3 cellular contexts compared by ENCODE assay signal in the genomic region with DNA sequence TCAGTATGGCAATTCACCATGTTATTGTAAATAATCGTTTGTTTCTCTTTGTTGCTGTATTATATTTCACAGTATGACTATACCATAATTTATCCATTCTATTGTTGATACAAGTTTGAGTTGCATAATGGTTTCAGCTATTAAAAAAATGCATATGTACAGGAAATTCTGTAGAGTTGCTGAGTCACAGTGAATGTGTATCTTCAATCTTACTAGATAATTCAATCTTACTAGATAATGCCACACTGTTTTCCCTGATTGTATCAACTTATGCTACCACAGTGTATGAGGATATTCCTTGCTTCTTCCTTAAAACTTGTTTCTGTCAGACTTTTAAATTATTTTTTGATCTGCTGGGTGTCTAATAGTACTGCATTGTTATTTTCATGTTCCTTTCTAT.
TF ChIP-seq lines count a peak whose summit lies in the region.

No MANE protein-coding gene starts in this region.

TF ChIP-seq in SK-N-SH, 30 proteins besides CTCF, POLR2A, EP300 and RAD21:
- TF ChIP-seq MAX (IDR thresholded peaks at IDR 0.05; ENCODE audit: low read depth) (no peak), TCF12 (IDR thresholded peaks at IDR 0.05) (peak; percentile 10; the same call in 1 of the 2 replicates)
- TF ChIP-seq, protein P1, sequence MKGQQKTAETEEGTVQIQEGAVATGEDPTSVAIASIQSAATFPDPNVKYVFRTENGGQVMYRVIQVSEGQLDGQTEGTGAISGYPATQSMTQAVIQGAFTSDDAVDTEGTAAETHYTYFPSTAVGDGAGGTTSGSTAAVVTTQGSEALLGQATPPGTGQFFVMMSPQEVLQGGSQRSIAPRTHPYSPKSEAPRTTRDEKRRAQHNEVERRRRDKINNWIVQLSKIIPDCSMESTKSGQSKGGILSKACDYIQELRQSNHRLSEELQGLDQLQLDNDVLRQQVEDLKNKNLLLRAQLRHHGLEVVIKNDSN (IDR thresholded peaks at IDR 0.05; ENCODE audit: borderline replicate concordance, low read depth): no peak

TF ChIP-seq in SK-N-SH treated with all-trans-retinoic acid at 6 μM for 48 hours, 23 proteins besides CTCF, POLR2A, EP300 and RAD21:
- TF ChIP-seq PATZ1 (CRISPR knock-in tag; IDR thresholded peaks at IDR 0.05; ENCODE audit: borderline replicate concordance): no peak
- no peak for TF ChIP-seq ESRRG (CRISPR knock-in tag; IDR thresholded peaks at IDR 0.05)
- TF ChIP-seq GLIS3 (CRISPR knock-in tag; IDR thresholded peaks at IDR 0.05): no peak
- no peak for TF ChIP-seq ZNF8 (CRISPR knock-in tag; IDR thresholded peaks at IDR 0.05)
- TF ChIP-seq ZNF565 (CRISPR knock-in tag; conservative IDR thresholded peaks at IDR 0.05; ENCODE audit: low read depth): no peak
- no peak for TF ChIP-seq CSRNP3 (CRISPR knock-in tag; IDR thresholded peaks at IDR 0.05)
- TF ChIP-seq ARNTL (CRISPR knock-in tag; IDR thresholded peaks at IDR 0.05; ENCODE audit: borderline replicate concordance, low read depth): no peak
- no peak for TF ChIP-seq CREB5 (CRISPR knock-in tag; IDR thresholded peaks at IDR 0.05; ENCODE audit: low read depth)
- TF ChIP-seq ZNF70 (CRISPR knock-in tag; IDR thresholded peaks at IDR 0.05): no peak
- TF ChIP-seq TOX (CRISPR knock-in tag; IDR thresholded peaks at IDR 0.05; ENCODE audit: borderline replicate concordance): no peak
- no peak for TF ChIP-seq ZC3H10 (CRISPR knock-in tag; IDR thresholded peaks at IDR 0.05)
- TF ChIP-seq ZFP3 (CRISPR knock-in tag; IDR thresholded peaks at IDR 0.05): no peak
- TF ChIP-seq CSDC2 (CRISPR knock-in tag; IDR thresholded peaks at IDR 0.05): no peak
- no peak for TF ChIP-seq BACH2 (CRISPR knock-in tag; IDR thresholded peaks at IDR 0.05; ENCODE audit: borderline replicate concordance)

TF ChIP-seq in K562, 482 proteins besides CTCF, POLR2A, EP300 and RAD21 (continues in another document):
- peak; percentile 36 for TF ChIP-seq ASH1L (IDR thresholded peaks at IDR 0.05; ENCODE audit: borderline replicate concordance, low read depth, partially characterized antibody)
- TF ChIP-seq RBM34 (IDR thresholded peaks at IDR 0.05; ENCODE audit: borderline replicate concordance, insufficient read depth, low read length): no peak
- TF ChIP-seq ADNP (tag; IDR thresholded peaks at IDR 0.05): 0 out of 2 replicates have a peak, but pooled peaks have one; percentile 19
- TF ChIP-seq, protein P2, sequence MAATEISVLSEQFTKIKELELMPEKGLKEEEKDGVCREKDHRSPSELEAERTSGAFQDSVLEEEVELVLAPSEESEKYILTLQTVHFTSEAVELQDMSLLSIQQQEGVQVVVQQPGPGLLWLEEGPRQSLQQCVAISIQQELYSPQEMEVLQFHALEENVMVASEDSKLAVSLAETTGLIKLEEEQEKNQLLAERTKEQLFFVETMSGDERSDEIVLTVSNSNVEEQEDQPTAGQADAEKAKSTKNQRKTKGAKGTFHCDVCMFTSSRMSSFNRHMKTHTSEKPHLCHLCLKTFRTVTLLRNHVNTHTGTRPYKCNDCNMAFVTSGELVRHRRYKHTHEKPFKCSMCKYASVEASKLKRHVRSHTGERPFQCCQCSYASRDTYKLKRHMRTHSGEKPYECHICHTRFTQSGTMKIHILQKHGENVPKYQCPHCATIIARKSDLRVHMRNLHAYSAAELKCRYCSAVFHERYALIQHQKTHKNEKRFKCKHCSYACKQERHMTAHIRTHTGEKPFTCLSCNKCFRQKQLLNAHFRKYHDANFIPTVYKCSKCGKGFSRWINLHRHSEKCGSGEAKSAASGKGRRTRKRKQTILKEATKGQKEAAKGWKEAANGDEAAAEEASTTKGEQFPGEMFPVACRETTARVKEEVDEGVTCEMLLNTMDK (IDR thresholded peaks at IDR 0.05; ENCODE audit: borderline replicate concordance, insufficient read depth, low read depth, low read length, poor library complexity, severe bottlenecking): no peak
- TF ChIP-seq ZBTB26 (CRISPR knock-in tag; IDR thresholded peaks at IDR 0.05): no peak
- TF ChIP-seq, protein P3, sequence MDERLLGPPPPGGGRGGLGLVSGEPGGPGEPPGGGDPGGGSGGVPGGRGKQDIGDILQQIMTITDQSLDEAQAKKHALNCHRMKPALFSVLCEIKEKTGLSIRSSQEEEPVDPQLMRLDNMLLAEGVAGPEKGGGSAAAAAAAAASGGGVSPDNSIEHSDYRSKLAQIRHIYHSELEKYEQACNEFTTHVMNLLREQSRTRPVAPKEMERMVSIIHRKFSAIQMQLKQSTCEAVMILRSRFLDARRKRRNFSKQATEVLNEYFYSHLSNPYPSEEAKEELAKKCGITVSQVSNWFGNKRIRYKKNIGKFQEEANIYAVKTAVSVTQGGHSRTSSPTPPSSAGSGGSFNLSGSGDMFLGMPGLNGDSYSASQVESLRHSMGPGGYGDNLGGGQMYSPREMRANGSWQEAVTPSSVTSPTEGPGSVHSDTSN (CRISPR knock-in tag; IDR thresholded peaks at IDR 0.05; ENCODE audit: low read depth): no peak
- TF ChIP-seq, protein P3 (tag; conservative IDR thresholded peaks at IDR 0.05; ENCODE audit: low read depth): 0 out of 2 replicates have a peak, but pooled peaks have one; percentile 6
- TF ChIP-seq ZNF778 (CRISPR knock-in tag; IDR thresholded peaks at IDR 0.05): no peak
- no peak for TF ChIP-seq ZNF79 (CRISPR knock-in tag; IDR thresholded peaks at IDR 0.05; ENCODE audit: low read depth)
- TF ChIP-seq TAF9B (IDR thresholded peaks at IDR 0.05; ENCODE audit: partially characterized antibody): peak; percentile 22
- no peak for TF ChIP-seq SETDB1 (IDR thresholded peaks at IDR 0.05; ENCODE audit: low read length)
- no peak for TF ChIP-seq PHF8 (IDR thresholded peaks at IDR 0.05; ENCODE audit: borderline replicate concordance, low read length)
- TF ChIP-seq ZNF77 (CRISPR knock-in tag; IDR thresholded peaks at IDR 0.05): no peak
- no peak for TF ChIP-seq HDAC8 (tag; IDR thresholded peaks at IDR 0.05)
- TF ChIP-seq, protein P4, sequence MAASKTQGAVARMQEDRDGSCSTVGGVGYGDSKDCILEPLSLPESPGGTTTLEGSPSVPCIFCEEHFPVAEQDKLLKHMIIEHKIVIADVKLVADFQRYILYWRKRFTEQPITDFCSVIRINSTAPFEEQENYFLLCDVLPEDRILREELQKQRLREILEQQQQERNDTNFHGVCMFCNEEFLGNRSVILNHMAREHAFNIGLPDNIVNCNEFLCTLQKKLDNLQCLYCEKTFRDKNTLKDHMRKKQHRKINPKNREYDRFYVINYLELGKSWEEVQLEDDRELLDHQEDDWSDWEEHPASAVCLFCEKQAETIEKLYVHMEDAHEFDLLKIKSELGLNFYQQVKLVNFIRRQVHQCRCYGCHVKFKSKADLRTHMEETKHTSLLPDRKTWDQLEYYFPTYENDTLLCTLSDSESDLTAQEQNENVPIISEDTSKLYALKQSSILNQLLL (CRISPR knock-in tag; IDR thresholded peaks at IDR 0.05; ENCODE audit: borderline replicate concordance): no peak
- TF ChIP-seq AFF4 (CRISPR knock-in tag; IDR thresholded peaks at IDR 0.05): no peak
- no peak for TF ChIP-seq PHF21A (IDR thresholded peaks at IDR 0.05; ENCODE audit: borderline replicate concordance, low read depth)
- TF ChIP-seq MTA2 (IDR thresholded peaks at IDR 0.05; ENCODE audit: low read depth): no peak
- peak; percentile 92 for TF ChIP-seq DPF2 (IDR thresholded peaks at IDR 0.05)
- no peak for TF ChIP-seq TRIM28 (IDR thresholded peaks at IDR 0.05)
- TF ChIP-seq, protein P5, sequence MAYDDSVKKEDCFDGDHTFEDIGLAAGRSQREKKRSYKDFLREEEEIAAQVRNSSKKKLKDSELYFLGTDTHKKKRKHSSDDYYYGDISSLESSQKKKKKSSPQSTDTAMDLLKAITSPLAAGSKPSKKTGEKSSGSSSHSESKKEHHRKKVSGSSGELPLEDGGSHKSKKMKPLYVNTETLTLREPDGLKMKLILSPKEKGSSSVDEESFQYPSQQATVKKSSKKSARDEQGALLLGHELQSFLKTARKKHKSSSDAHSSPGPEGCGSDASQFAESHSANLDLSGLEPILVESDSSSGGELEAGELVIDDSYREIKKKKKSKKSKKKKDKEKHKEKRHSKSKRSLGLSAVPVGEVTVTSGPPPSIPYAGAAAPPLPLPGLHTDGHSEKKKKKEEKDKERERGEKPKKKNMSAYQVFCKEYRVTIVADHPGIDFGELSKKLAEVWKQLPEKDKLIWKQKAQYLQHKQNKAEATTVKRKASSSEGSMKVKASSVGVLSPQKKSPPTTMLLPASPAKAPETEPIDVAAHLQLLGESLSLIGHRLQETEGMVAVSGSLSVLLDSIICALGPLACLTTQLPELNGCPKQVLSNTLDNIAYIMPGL (CRISPR knock-in tag; IDR thresholded peaks at IDR 0.05): no peak
- TF ChIP-seq NFE2 (IDR thresholded peaks at IDR 0.05; ENCODE audit: low read depth): peak; percentile 95
- no peak for TF ChIP-seq SMAD1 (IDR thresholded peaks at IDR 0.05; ENCODE audit: low read depth, low read length, partially characterized antibody)
- no peak for TF ChIP-seq CHD4 (IDR thresholded peaks at IDR 0.05; ENCODE audit: insufficient read depth, insufficient replicate concordance, low read depth, low read length, poor library complexity, severe bottlenecking)
- TF ChIP-seq ZNF316 (IDR thresholded peaks at IDR 0.05): peak; percentile 96
- TF ChIP-seq JUN (IDR thresholded peaks at IDR 0.05; ENCODE audit: borderline replicate concordance, low read depth, low read length): no peak
- TF ChIP-seq JUN (CRISPR knock-in tag; IDR thresholded peaks at IDR 0.05; ENCODE audit: borderline replicate concordance): no peak
- no peak for TF ChIP-seq ZNF75A (CRISPR knock-in tag; IDR thresholded peaks at IDR 0.05)
- no peak for TF ChIP-seq KDM5B (IDR thresholded peaks at IDR 0.05; ENCODE audit: insufficient replicate concordance, low read depth, low read length)
- no peak for TF ChIP-seq ZNF124 (CRISPR knock-in tag; IDR thresholded peaks at IDR 0.05)
- TF ChIP-seq SMARCE1 (IDR thresholded peaks at IDR 0.05): peak; percentile 84
- no peak for TF ChIP-seq ETS2 (tag; IDR thresholded peaks at IDR 0.05; ENCODE audit: borderline replicate concordance, poor library complexity, severe bottlenecking)
- no peak for TF ChIP-seq TGIF2 (CRISPR knock-in tag; IDR thresholded peaks at IDR 0.05)
- TF ChIP-seq NFE2L1 (tag; IDR thresholded peaks at IDR 0.05; ENCODE audit: borderline replicate concordance, low read depth): peak; percentile 86
- TF ChIP-seq JUND (IDR thresholded peaks at IDR 0.05; ENCODE audit: borderline replicate concordance, low read depth, low read length): no peak
- no peak for TF ChIP-seq JUND (tag; IDR thresholded peaks at IDR 0.05; ENCODE audit: borderline replicate concordance, low read depth, low read length)
- TF ChIP-seq PML (IDR thresholded peaks at IDR 0.05; ENCODE audit: low read length): no peak
- no peak for TF ChIP-seq MLX (CRISPR knock-in tag; conservative IDR thresholded peaks at IDR 0.05)
- TF ChIP-seq DLX4 (CRISPR knock-in tag; IDR thresholded peaks at IDR 0.05): no peak
- TF ChIP-seq CBFA2T3 (IDR thresholded peaks at IDR 0.05): 0 out of 2 replicates have a peak, but pooled peaks have one; percentile 16
- no peak for TF ChIP-seq ZNF140 (CRISPR knock-in tag; IDR thresholded peaks at IDR 0.05)
- TF ChIP-seq CC2D1A (IDR thresholded peaks at IDR 0.05): no peak
- TF ChIP-seq PRMT5 (CRISPR knock-in tag; IDR thresholded peaks at IDR 0.05): no peak
